ENCODE assay signal across 9 cellular contexts in genomic region chr11:43823851-43824250, GRCh38.
"Had no signal": no experiment of that assay in that cellular context is flagged by ENCODE, and none has a peak within 500 bp of the region (broad histone marks: within the 10 kb centered on the region; RNA-seq: fewer than 3 reads in every experiment).

No MANE protein-coding gene starts in this region.

- FAIRE-seq: H1, H54, HTR-8/SVneo, K562 had no signal

- DNase-seq: H9, HCEC 1CT, IMR-90, KG1 had no signal

- H3K4me2 ChIP-seq: GM23338 had no signal

- H3K4me3 ChIP-seq: GM23338, K562 had no signal

- H2AFZ ChIP-seq: GM23338 had no signal
